ENCODE assay signal across 1 cellular context in genomic region chr19:46661735-46662592, GRCh38.
TF ChIP-seq lines count a peak whose summit lies in the region.

No MANE protein-coding gene starts in this region.

TF ChIP-seq in K562, 482 proteins besides CTCF, POLR2A, EP300 and RAD21 (continued from another document):
- TF ChIP-seq TFE3 (CRISPR knock-in tag; IDR thresholded peaks at IDR 0.05): no peak
- 0 out of 2 replicates have a peak, but pooled peaks have one; percentile 19 for TF ChIP-seq NFIC (IDR thresholded peaks at IDR 0.05)
- TF ChIP-seq CBX8 (IDR thresholded peaks at IDR 0.05; ENCODE audit: borderline replicate concordance, extremely low read depth, low read depth, low read length, poor library complexity, severe bottlenecking): no peak
- no peak for TF ChIP-seq EZH2 (IDR thresholded peaks at IDR 0.05; ENCODE audit: borderline replicate concordance, low read depth, low read length)
- no peak for TF ChIP-seq ZNF175 (CRISPR knock-in tag; IDR thresholded peaks at IDR 0.05; ENCODE audit: low read depth)
- TF ChIP-seq ZNF24 (IDR thresholded peaks at IDR 0.05): peak; percentile 62; the same call in 1 of the 2 replicates
- TF ChIP-seq RB1 (IDR thresholded peaks at IDR 0.05; ENCODE audit: low read depth): no peak
- TF ChIP-seq JUND (IDR thresholded peaks at IDR 0.05; ENCODE audit: borderline replicate concordance, low read depth, low read length): peak; percentile 44; the same call in 1 of the 2 replicates
- TF ChIP-seq JUND (tag; IDR thresholded peaks at IDR 0.05; ENCODE audit: borderline replicate concordance, low read depth, low read length): no peak; the same call in 2 of the 3 replicates
- TF ChIP-seq ZNF165 (CRISPR knock-in tag; IDR thresholded peaks at IDR 0.05; ENCODE audit: borderline replicate concordance): no peak
- TF ChIP-seq, protein P1, sequence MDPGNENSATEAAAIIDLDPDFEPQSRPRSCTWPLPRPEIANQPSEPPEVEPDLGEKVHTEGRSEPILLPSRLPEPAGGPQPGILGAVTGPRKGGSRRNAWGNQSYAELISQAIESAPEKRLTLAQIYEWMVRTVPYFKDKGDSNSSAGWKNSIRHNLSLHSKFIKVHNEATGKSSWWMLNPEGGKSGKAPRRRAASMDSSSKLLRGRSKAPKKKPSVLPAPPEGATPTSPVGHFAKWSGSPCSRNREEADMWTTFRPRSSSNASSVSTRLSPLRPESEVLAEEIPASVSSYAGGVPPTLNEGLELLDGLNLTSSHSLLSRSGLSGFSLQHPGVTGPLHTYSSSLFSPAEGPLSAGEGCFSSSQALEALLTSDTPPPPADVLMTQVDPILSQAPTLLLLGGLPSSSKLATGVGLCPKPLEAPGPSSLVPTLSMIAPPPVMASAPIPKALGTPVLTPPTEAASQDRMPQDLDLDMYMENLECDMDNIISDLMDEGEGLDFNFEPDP (CRISPR knock-in tag; IDR thresholded peaks at IDR 0.05): no peak
- TF ChIP-seq, protein P2, sequence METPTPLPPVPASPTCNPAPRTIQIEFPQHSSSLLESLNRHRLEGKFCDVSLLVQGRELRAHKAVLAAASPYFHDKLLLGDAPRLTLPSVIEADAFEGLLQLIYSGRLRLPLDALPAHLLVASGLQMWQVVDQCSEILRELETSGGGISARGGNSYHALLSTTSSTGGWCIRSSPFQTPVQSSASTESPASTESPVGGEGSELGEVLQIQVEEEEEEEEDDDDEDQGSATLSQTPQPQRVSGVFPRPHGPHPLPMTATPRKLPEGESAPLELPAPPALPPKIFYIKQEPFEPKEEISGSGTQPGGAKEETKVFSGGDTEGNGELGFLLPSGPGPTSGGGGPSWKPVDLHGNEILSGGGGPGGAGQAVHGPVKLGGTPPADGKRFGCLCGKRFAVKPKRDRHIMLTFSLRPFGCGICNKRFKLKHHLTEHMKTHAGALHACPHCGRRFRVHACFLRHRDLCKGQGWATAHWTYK (CRISPR knock-in tag; IDR thresholded peaks at IDR 0.05): no peak
- TF ChIP-seq HDAC2 (IDR thresholded peaks at IDR 0.05): peak; percentile 81; the same call in 1 of the 2 replicates
- no peak for TF ChIP-seq FOXP1 (CRISPR knock-in tag; IDR thresholded peaks at IDR 0.05)
- TF ChIP-seq SRF (CRISPR knock-in tag; IDR thresholded peaks at IDR 0.05): no peak
- TF ChIP-seq GATAD2A (IDR thresholded peaks at IDR 0.05): no peak
- peak; percentile 71 for TF ChIP-seq CHD4 (IDR thresholded peaks at IDR 0.05; ENCODE audit: insufficient read depth, insufficient replicate concordance, low read depth, low read length, poor library complexity, severe bottlenecking)
- peak; percentile 48 for TF ChIP-seq ATF3 (IDR thresholded peaks at IDR 0.05)
- 0 out of 2 replicates have a peak, but pooled peaks have one; percentile 40 for TF ChIP-seq ATF3 (CRISPR knock-in tag; conservative IDR thresholded peaks at IDR 0.05)
- no peak for TF ChIP-seq SMAD4 (CRISPR knock-in tag; conservative IDR thresholded peaks at IDR 0.05)
- no peak for TF ChIP-seq ATF7 (IDR thresholded peaks at IDR 0.05)
- peak; percentile 85 to 93 for TF ChIP-seq KDM1A (IDR thresholded peaks at IDR 0.05)
- TF ChIP-seq, protein P3, sequence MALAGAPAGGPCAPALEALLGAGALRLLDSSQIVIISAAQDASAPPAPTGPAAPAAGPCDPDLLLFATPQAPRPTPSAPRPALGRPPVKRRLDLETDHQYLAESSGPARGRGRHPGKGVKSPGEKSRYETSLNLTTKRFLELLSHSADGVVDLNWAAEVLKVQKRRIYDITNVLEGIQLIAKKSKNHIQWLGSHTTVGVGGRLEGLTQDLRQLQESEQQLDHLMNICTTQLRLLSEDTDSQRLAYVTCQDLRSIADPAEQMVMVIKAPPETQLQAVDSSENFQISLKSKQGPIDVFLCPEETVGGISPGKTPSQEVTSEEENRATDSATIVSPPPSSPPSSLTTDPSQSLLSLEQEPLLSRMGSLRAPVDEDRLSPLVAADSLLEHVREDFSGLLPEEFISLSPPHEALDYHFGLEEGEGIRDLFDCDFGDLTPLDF (CRISPR knock-in tag; IDR thresholded peaks at IDR 0.05): 0 out of 2 replicates have a peak, but pooled peaks have one; percentile 5
- TF ChIP-seq CC2D1A (IDR thresholded peaks at IDR 0.05): peak; percentile 87
- TF ChIP-seq KAT2B (IDR thresholded peaks at IDR 0.05; ENCODE audit: low read depth, low read length): no peak
- TF ChIP-seq STAG1 (CRISPR knock-in tag; IDR thresholded peaks at IDR 0.05; ENCODE audit: borderline replicate concordance): peak; percentile 82; the same call in 1 of the 2 replicates
- no peak for TF ChIP-seq ATF6 (CRISPR knock-in tag; IDR thresholded peaks at IDR 0.05)
- TF ChIP-seq CTBP1 (IDR thresholded peaks at IDR 0.05; ENCODE audit: borderline replicate concordance): peak; percentile 71
- peak; percentile 97 for TF ChIP-seq BCOR (IDR thresholded peaks at IDR 0.05)
- peak; percentile 98 for TF ChIP-seq RBM25 (IDR thresholded peaks at IDR 0.05; ENCODE audit: low read depth, low read length, severe bottlenecking)
- peak; percentile 17; the same call in 1 of the 2 replicates for TF ChIP-seq SP1 (CRISPR knock-in tag; IDR thresholded peaks at IDR 0.05)
- TF ChIP-seq PKNOX1 (IDR thresholded peaks at IDR 0.05): peak; percentile 24; the same call in 1 of the 2 replicates
- TF ChIP-seq PHF20 (IDR thresholded peaks at IDR 0.05; ENCODE audit: partially characterized antibody): peak; percentile 24
- TF ChIP-seq ZBTB43 (CRISPR knock-in tag; IDR thresholded peaks at IDR 0.05): no peak
- TF ChIP-seq CBX1 (IDR thresholded peaks at IDR 0.05; ENCODE audit: low read depth): peak; percentile 71
- no peak for TF ChIP-seq NR2C2 (CRISPR knock-in tag; IDR thresholded peaks at IDR 0.05)
- no peak for TF ChIP-seq NR2C2 (tag; IDR thresholded peaks at IDR 0.05)
- no peak; the same call in 1 of the 2 replicates for TF ChIP-seq DPF2 (IDR thresholded peaks at IDR 0.05)
- TF ChIP-seq ZFP36 (IDR thresholded peaks at IDR 0.05; ENCODE audit: low read depth, low read length, partially characterized antibody): peak; percentile 70
- peak; percentile 11; the same call in 1 of the 2 replicates for TF ChIP-seq SMARCA4 (IDR thresholded peaks at IDR 0.05)
- TF ChIP-seq SOX6 (IDR thresholded peaks at IDR 0.05): 0 out of 2 replicates have a peak, but pooled peaks have one; percentile 31
